8 cellular contexts compared by ENCODE assay signal in the genomic region with DNA sequence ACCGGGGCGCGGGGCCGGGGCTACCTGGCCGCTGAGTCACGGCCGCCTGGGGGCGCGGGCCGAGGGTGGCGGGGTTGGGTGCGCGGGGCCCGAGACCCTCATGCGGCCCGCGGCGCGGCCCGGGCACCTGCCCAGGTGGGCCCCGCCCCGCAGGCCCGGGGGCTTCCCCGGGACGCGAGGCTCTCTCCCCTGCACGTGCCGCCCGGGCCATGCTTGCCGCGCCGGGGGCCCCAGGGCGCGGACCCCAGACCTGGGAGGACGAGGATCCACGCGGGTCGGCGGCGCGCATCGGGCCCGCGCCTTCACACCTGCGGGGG. TPM values are rescaled to one million over a fixed set of nuclear protein-coding genes. Genes with fewer than 3 reads are reported as not detected.
A peak's percentile ranks its signal among the peaks of the same experiment; 100 is the strongest.
DNase-seq lines count a peak whose midpoint lies in the region; ATAC-seq and TF ChIP-seq lines count a peak whose summit lies in the region.

No MANE protein-coding gene starts in this region.

- H3K27me3 ChIP-seq in Karpas-422 (ENCODE audit: low read length) (no peaks in the 10 kb centered on the region), fibroblast of lung (ENCODE audit: control insufficient read depth, insufficient read depth, low read length) (peaks cover 9% of the 10 kb centered on the region), stomach smooth muscle (ENCODE audit: control insufficient read depth in 1 of 2, insufficient read depth in 2 of 2, low read length in 2 of 2) (peaks cover 2% of the 10 kb centered on the region in 2 donors)

- H2AFZ ChIP-seq in Karpas-422 (ENCODE audit: low read length) (no peak overlapping the region), fibroblast of lung (ENCODE audit: low read length) (no peak overlapping the region)

- ATAC-seq in activated CD4-positive, alpha-beta T cell treated with anti-CD3 and anti-CD28 coated beads for 36 hours: peak; percentile 3

- CTCF ChIA-PET in activated CD4-positive, alpha-beta T cell treated with anti-CD3 and anti-CD28 coated beads for 36 hours (lab: Charles Lee): no interaction called here

- H3K79me2 ChIP-seq in Karpas-422 (ENCODE audit: low read length): peaks cover 50% of the 10 kb centered on the region
- H3K79me2 ChIP-seq in fibroblast of lung (ENCODE audit: control insufficient read depth, insufficient read depth, low read length): peaks cover 36% of the 10 kb centered on the region

- H3K4me1 ChIP-seq in Karpas-422 (ENCODE audit: low read length): peaks cover 20% of the 10 kb centered on the region
- H3K4me1 ChIP-seq in fibroblast of lung (ENCODE audit: control insufficient read depth, extremely low read depth, insufficient read depth, low read length): peaks cover 22% of the 10 kb centered on the region
- peaks cover 36% of the 10 kb centered on the region for H3K4me1 ChIP-seq in stomach smooth muscle (ENCODE audit: control insufficient read depth, insufficient read depth, low read length)

- peaks cover 2% of the 10 kb centered on the region for H3K27me3 Mint-ChIP-seq in activated CD4-positive, alpha-beta T cell treated with anti-CD3 and anti-CD28 coated beads for 36 hours

- H3K4me3 ChIP-seq in Karpas-422 (ENCODE audit: low read length) (peak overlapping the region; percentile 94), fibroblast of lung (replicated peaks in 1 of 4; ENCODE audit: control extremely low read depth in 1 of 4, insufficient read depth in 1 of 4, low read depth in 3 of 4, low read length in 4 of 4) (peak overlapping the region in 2 of 4 experiments; percentile 75), stomach smooth muscle (ENCODE audit: low read length in 2 of 2) (peak overlapping the region; percentile 79 to 83)

- POLR2A ChIA-PET in activated CD4-positive, alpha-beta T cell treated with anti-CD3 and anti-CD28 coated beads for 36 hours (lab: Charles Lee): no interaction called here

- H3K4me2 ChIP-seq in Karpas-422 (ENCODE audit: low read depth, low read length, poor library complexity, severe bottlenecking) (peak overlapping the region; percentile 96), fibroblast of lung (ENCODE audit: extremely low read depth, insufficient read depth, low read length) (peak overlapping the region; percentile 27)

- no peak overlapping the region for H3K4me3 Mint-ChIP-seq in activated CD4-positive, alpha-beta T cell treated with anti-CD3 and anti-CD28 coated beads for 36 hours

- no peaks in the 10 kb centered on the region for H3K36me3 ChIP-seq in Karpas-422 (ENCODE audit: insufficient read depth, low read length)
- peaks cover 4% of the 10 kb centered on the region for H3K36me3 ChIP-seq in fibroblast of lung (ENCODE audit: control insufficient read depth, insufficient read depth, low read length)
- no peaks in the 10 kb centered on the region for H3K36me3 ChIP-seq in stomach smooth muscle (ENCODE audit: control insufficient read depth in 2 of 2, insufficient read depth in 2 of 2, low read length in 2 of 2)

- H3K27ac Mint-ChIP-seq in activated CD4-positive, alpha-beta T cell treated with anti-CD3 and anti-CD28 coated beads for 36 hours: no peak overlapping the region

- peaks cover 22% of the 10 kb centered on the region for H3K4me1 Mint-ChIP-seq in activated CD4-positive, alpha-beta T cell treated with anti-CD3 and anti-CD28 coated beads for 36 hours

- H3K9me3 ChIP-seq in Karpas-422 (ENCODE audit: low read length): no peaks in the 10 kb centered on the region
- H3K9me3 ChIP-seq in fibroblast of lung (ENCODE audit: control insufficient read depth, insufficient read depth, low read depth, low read length): no peaks in the 10 kb centered on the region
- H3K9me3 ChIP-seq in stomach smooth muscle (ENCODE audit: control insufficient read depth in 2 of 2, low read length in 2 of 2): no peaks in the 10 kb centered on the region

- no peaks in the 10 kb centered on the region for H3K9me3 Mint-ChIP-seq in activated CD4-positive, alpha-beta T cell treated with anti-CD3 and anti-CD28 coated beads for 36 hours (ENCODE audit: low read depth)

- peaks cover 2% of the 10 kb centered on the region for H3K36me3 Mint-ChIP-seq in activated CD4-positive, alpha-beta T cell treated with anti-CD3 and anti-CD28 coated beads for 36 hours (ENCODE audit: low read depth)

- H4K20me1 ChIP-seq in Karpas-422 (ENCODE audit: insufficient read depth, low read depth, low read length) (peaks cover 24% of the 10 kb centered on the region), fibroblast of lung (ENCODE audit: control insufficient read depth, extremely low read depth, insufficient read depth, low read length) (no peaks in the 10 kb centered on the region)

- no peak for TF ChIP-seq CTCF in fibroblast of lung (conservative IDR thresholded peaks at IDR 0.05 in 1 of 2, IDR thresholded peaks at IDR 0.05 in 1 of 2; ENCODE audit: low read depth in 1 of 2, low read length in 2 of 2)

- intact Hi-C loops in activated CD4-positive, alpha-beta T cell treated with anti-CD3 and anti-CD28 coated beads for 36 hours (cut with DNase I, micrococcal nuclease): loop anchor here (1.0 to 10.0 kb wide), 11 partner anchors 18 to 872 kb away; a partner anchor contains a TSS

- peak; percentile 41 for DNase-seq in activated CD4-positive, alpha-beta T cell treated with anti-CD3 and anti-CD28 coated beads for 36 hours
- DNase-seq in activated CD4-positive, alpha-beta T cell treated with anti-CD3 and anti-CD28 coated beads for 1 hour: no peak
- DNase-seq in Karpas-422 (no peak), fibroblast of lung (ENCODE audit: low read depth in 2 of 2) (no peak), superior temporal gyrus (ENCODE audit: extremely low spot score) (no peak), NCI-H187 treated with DMSO at 0.1 percent for 48 hours (lab: John Stamatoyannopoulos, UW) (no peak), NAMALWA (ENCODE audit: low spot score) (no peak)

- no peaks in the 10 kb centered on the region for H3K9me2 ChIP-seq in Karpas-422 (replicated peaks; ENCODE audit: insufficient read depth, low read length)

- peak overlapping the region; percentile 88 for H3K9ac ChIP-seq in Karpas-422 (ENCODE audit: low read length)
- H3K9ac ChIP-seq in fibroblast of lung (ENCODE audit: insufficient read depth, low read length): peak overlapping the region; percentile 89
- H3K9ac ChIP-seq in stomach smooth muscle (ENCODE audit: low read length in 2 of 2): peak overlapping the region in 1 of 2 donors; percentile 75

- H3K27ac ChIP-seq in Karpas-422 (ENCODE audit: low read length): no peak overlapping the region
- H3K27ac ChIP-seq in fibroblast of lung (ENCODE audit: insufficient read depth, low read length): peak overlapping the region; percentile 99
- no peak overlapping the region for H3K27ac ChIP-seq in stomach smooth muscle (ENCODE audit: low read length)

RNA-seq across cellular contexts. Expression of a gene that starts 0.4 kb away (rescaled TPM):
- 10 to 100 TPM; 28.7 to 33.1 TPM for total RNA-seq in activated CD4-positive, alpha-beta T cell treated with anti-CD3 and anti-CD28 coated beads for 36 hours
- total RNA-seq in Karpas-422 (2014; rRNA removed; shearing (Covaris generic); ENCODE audit: low replicate concordance): 10.3 and 13.8 TPM in 2 replicates
- 14.6 and 18.0 TPM in 2 replicates for total RNA-seq in fibroblast of lung
- 3.2 TPM in 2 replicates for polyA plus RNA-seq in fibroblast of lung
- 11.9 and 15.1 TPM in 2 replicates for polyA plus RNA-seq in fibroblast of lung (2012)
- 4.1 and 4.6 TPM in 2 replicates for polyA minus RNA-seq in fibroblast of lung (ENCODE audit: low replicate concordance)

RNA-seq across cellular contexts. Expression of a gene that starts 25.1 kb away (rescaled TPM):
- under 1 TPM; 0.05 to 0.14 TPM for total RNA-seq in activated CD4-positive, alpha-beta T cell treated with anti-CD3 and anti-CD28 coated beads for 36 hours
- not detected in 2 replicates for total RNA-seq in Karpas-422 (2014; rRNA removed; shearing (Covaris generic); ENCODE audit: low replicate concordance)
- total RNA-seq in fibroblast of lung: under 0.01 TPM in 2 replicates
- 0.05 and 0.10 TPM in 2 replicates for polyA plus RNA-seq in fibroblast of lung
- 0.09 and 0.36 TPM in 2 replicates for polyA plus RNA-seq in fibroblast of lung (2012)
- 3.0 TPM in 1 of 2 replicates, not detected in the other for polyA minus RNA-seq in fibroblast of lung (ENCODE audit: low replicate concordance)

RNA-seq across cellular contexts. Expression of a gene that starts 26.7 kb away (rescaled TPM):
- total RNA-seq in activated CD4-positive, alpha-beta T cell treated with anti-CD3 and anti-CD28 coated beads for 36 hours: 10 to 100 TPM; 78.1 to 81.7 TPM
- 25.7 and 42.1 TPM in 2 replicates for total RNA-seq in Karpas-422 (2014; rRNA removed; shearing (Covaris generic); ENCODE audit: low replicate concordance)
- 22.9 and 35.5 TPM in 2 replicates for total RNA-seq in fibroblast of lung
- 7.1 and 16.2 TPM in 2 replicates for polyA plus RNA-seq in fibroblast of lung
- 32.9 and 58.5 TPM in 2 replicates for polyA plus RNA-seq in fibroblast of lung (2012)
- 43.6 and 98.3 TPM in 2 replicates for polyA minus RNA-seq in fibroblast of lung (ENCODE audit: low replicate concordance)

RNA-seq across cellular contexts. Expression of a gene that starts 38.9 kb away (rescaled TPM):
- 10 to 100 TPM; 21.4 to 33.0 TPM for total RNA-seq in activated CD4-positive, alpha-beta T cell treated with anti-CD3 and anti-CD28 coated beads for 36 hours
- 29.9 and 70.4 TPM in 2 replicates for total RNA-seq in Karpas-422 (2014; rRNA removed; shearing (Covaris generic); ENCODE audit: low replicate concordance)
- 19.3 and 21.3 TPM in 2 replicates for total RNA-seq in fibroblast of lung
- 24.6 and 31.3 TPM in 2 replicates for polyA plus RNA-seq in fibroblast of lung
- 23.8 and 35.5 TPM in 2 replicates for polyA plus RNA-seq in fibroblast of lung (2012)
- polyA minus RNA-seq in fibroblast of lung (ENCODE audit: low replicate concordance): 7.0 and 9.2 TPM in 2 replicates
